ENCODE assay signal across 8 cellular contexts in the genomic region with DNA sequence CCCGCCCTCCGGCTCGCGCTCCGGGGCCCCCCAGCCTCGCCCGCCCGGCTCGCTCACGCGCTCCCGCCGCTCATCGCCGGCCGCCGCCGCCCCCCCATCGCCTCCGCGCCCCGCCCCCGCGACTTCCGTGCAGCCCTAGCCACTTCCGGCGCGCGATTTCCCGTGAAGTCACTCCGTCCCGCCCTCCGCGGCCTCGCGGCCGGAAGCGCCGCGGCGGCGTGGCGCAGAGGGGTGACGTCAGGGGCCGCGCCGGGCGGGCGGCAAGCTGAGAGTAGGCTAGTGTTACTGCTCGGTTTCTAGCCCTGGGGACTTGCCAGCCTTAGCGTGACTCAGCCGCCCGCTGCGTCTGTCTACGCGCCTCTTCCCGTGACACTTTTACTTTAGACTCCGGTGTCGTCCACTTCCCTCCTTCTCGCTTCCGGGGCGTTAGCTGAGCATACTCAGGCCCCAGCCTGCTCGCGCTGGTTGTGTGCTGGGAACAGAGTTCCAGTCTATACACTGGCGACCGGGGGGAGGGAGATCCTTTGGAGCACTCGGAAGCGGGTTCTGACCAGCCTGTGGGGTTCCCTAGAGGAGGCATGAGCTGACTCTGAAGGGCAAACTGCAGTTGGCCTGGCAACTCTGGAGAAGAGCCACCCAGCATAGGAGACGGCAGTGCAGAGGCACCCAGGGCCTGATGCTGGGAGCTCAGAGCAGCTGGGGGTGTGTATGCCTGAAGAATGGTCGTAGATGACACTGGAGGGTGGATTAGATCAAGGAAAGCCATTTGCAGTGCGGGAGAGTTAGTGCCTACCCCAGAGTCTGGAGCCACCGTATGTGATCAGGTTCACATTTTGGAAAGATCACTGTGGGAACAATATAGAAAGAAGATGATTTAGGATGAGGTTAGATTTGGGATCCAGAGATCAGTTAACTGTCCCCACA. TPM values are rescaled to one million over a fixed set of nuclear protein-coding genes. Genes with fewer than 3 reads are reported as not detected.
DNase-seq lines count a peak whose midpoint lies in the region; ATAC-seq and TF ChIP-seq lines count a peak whose summit lies in the region.

TSS of gene PURB (minus strand) at position 137 of the 924 bp plus-strand sequence. CDS start 182 bp downstream, outside the sequence.

- peak; percentile 93 to 98 (median 95) for DNase-seq in CD4-positive, alpha-beta T cell
- DNase-seq in HK-2 (ENCODE audit: unreplicated experiment) = peak; percentile 94
- DNase-seq in NCI-H82 treated with DMSO at 0.1 percent for 48 hours (lab: John Stamatoyannopoulos, UW; ENCODE audit: unreplicated experiment) = peak; percentile 80
- peak; percentile 98 for DNase-seq in activated CD4-positive, alpha-beta memory T cell treated with anti-CD3 and anti-CD28 coated beads for 36 hours
- peak; percentile 88 to 97 (median 94) for DNase-seq in dorsolateral prefrontal cortex
- DNase-seq in right lobe of liver = peak; percentile 96 to 98 (median 97)
- DNase-seq in stimulated activated CD4-positive, alpha-beta T cell treated with anti-CD3 and anti-CD28 coated beads, Interleukin-4, amount 100 ng/mL, for 24 hours = peak; percentile 95

- H3K27ac ChIP-seq in CD4-positive, alpha-beta T cell (ENCODE audit: low read depth, low read length) = peak within 1 kb of the TSS; percentile 96
- H3K27ac ChIP-seq in dorsolateral prefrontal cortex (peak within 1 kb of the TSS; percentile 82 to 99 (median 97)), right lobe of liver (peak within 1 kb of the TSS; percentile 95 to 98 (median 96))

- POLR2A ChIA-PET in CD4-positive, alpha-beta T cell (lab: Charles Lee) = interaction anchor here (0.6 to 2.8 kb wide), 33 partner anchors 9 to 1954 kb away, joined by 3 to 87 read pairs (median 5); partner anchors contain the start of genes DDX56, H2AZ2, MRPL32 and MRPS24
- POLR2A ChIA-PET in activated CD4-positive, alpha-beta memory T cell treated with anti-CD3 and anti-CD28 coated beads for 36 hours (lab: Charles Lee) = interaction anchor here (0.5 to 2.9 kb wide), 25 partner anchors 9 to 303 kb away, joined by 3 to 44 read pairs (median 5); partner anchors contain the start of genes CCM2, H2AZ2, MYO1G and OGDH

- CTCF ChIA-PET in CD4-positive, alpha-beta T cell (lab: Charles Lee) = interaction anchor here (0.7 to 1.6 kb wide), 7 partner anchors 28 to 304 kb away, joined by 3 to 11 read pairs (median 3); partner anchors contain the start of genes H2AZ2 and TMED4
- CTCF ChIA-PET in activated CD4-positive, alpha-beta memory T cell treated with anti-CD3 and anti-CD28 coated beads for 36 hours (lab: Charles Lee) = interaction anchor here (0.6 to 2.8 kb wide), 8 partner anchors 10 to 314 kb away, joined by 3 to 20 read pairs (median 4); partner anchors contain the start of gene H2AZ2

- H3K4me1 Mint-ChIP-seq in CD4-positive, alpha-beta T cell (ENCODE audit: low read depth) = peaks cover 43% of the 10 kb centered on the region
- H3K4me1 Mint-ChIP-seq in activated CD4-positive, alpha-beta memory T cell treated with anti-CD3 and anti-CD28 coated beads for 36 hours (ENCODE audit: low read depth) = peaks cover 58% of the 10 kb centered on the region

- H3K4me3 Mint-ChIP-seq in CD4-positive, alpha-beta T cell = peak within 1 kb of the TSS; percentile 87
- H3K4me3 Mint-ChIP-seq in activated CD4-positive, alpha-beta memory T cell treated with anti-CD3 and anti-CD28 coated beads for 36 hours = peak within 1 kb of the TSS; percentile 91

- peak within 1 kb of the TSS; percentile 100 for H3K27ac Mint-ChIP-seq in CD4-positive, alpha-beta T cell
- peak within 1 kb of the TSS; percentile 98 for H3K27ac Mint-ChIP-seq in activated CD4-positive, alpha-beta memory T cell treated with anti-CD3 and anti-CD28 coated beads for 36 hours

- peak; percentile 95 for TF ChIP-seq POLR2A in right lobe of liver (IDR thresholded peaks at IDR 0.05)

- peaks cover 41% of the 10 kb centered on the region for H3K36me3 Mint-ChIP-seq in CD4-positive, alpha-beta T cell (ENCODE audit: low read depth)
- H3K36me3 Mint-ChIP-seq in activated CD4-positive, alpha-beta memory T cell treated with anti-CD3 and anti-CD28 coated beads for 36 hours = peaks cover 38% of the 10 kb centered on the region

- peak; percentile 88 for ATAC-seq in CD4-positive, alpha-beta T cell (ENCODE audit: poor library complexity)
- ATAC-seq in GM19455 (IDR thresholded peaks at IDR 0.05; ENCODE audit: unreplicated experiment) = peak; percentile 79
- ATAC-seq in right lobe of liver = peak; percentile 94 to 96 (median 95)

- TF ChIP-seq CTCF in CD4-positive, alpha-beta T cell (IDR thresholded peaks at IDR 0.05) = no peak
- peak in 11 of 56 donors; percentile 6 to 33 (median 22) for TF ChIP-seq CTCF in dorsolateral prefrontal cortex (IDR thresholded peaks at IDR 0.05 in 54 of 56, conservative IDR thresholded peaks at IDR 0.05 in 2 of 56; ENCODE audit: low read depth in 1 of 56, partially characterized antibody in 56 of 56)
- no peak for TF ChIP-seq CTCF in right lobe of liver (IDR thresholded peaks at IDR 0.05)

- intact Hi-C loops in CD4-positive, alpha-beta T cell (cut with DNase I, micrococcal nuclease) = loop anchor here (1.0 to 5.0 kb wide), 10 partner anchors 29 to 395 kb away; partner anchors contain the start of genes H2AZ2 (in 2 of the 2), PPIA (in 2 of the 2), NUDCD3 (in 1 of the 2) and OGDH (in 1 of the 2)
- intact Hi-C loops in activated CD4-positive, alpha-beta memory T cell treated with anti-CD3 and anti-CD28 coated beads for 36 hours (cut with micrococcal nuclease) = loop anchor here (1.0 to 2.0 kb wide), 9 partner anchors 30 to 311 kb away; partner anchors contain the start of genes H2AZ2, MYO1G, OGDH and PPIA
- intact Hi-C loops in dorsolateral prefrontal cortex (cut with DNase I) = loop anchor here (2.0 to 10.0 kb wide), 5 partner anchors 37 to 301 kb away; partner anchors contain the start of genes H2AZ2 (in 2 of the 2), TBRG4 (in 1 of the 2) and TMED4 (in 1 of the 2)
- intact Hi-C loops in right lobe of liver (cut with DNase I) = no loop called here

- under 1% methylated on average over 26 of the region's 72 CpGs for WGBS in right lobe of liver (ENCODE audit: insufficient coverage, low coverage, low lambda C conversion rate, missing lambda C conversion rate)

- H3K4me1 ChIP-seq in right lobe of liver = peaks cover 0 to 41% (median 16%) of the 10 kb centered on the region in 4 donors

- H3K27me3 ChIP-seq in CD4-positive, alpha-beta T cell (ENCODE audit: control insufficient read depth, insufficient read depth, low read length) = no peaks in the 10 kb centered on the region
- H3K27me3 ChIP-seq in dorsolateral prefrontal cortex = no peaks in the 10 kb centered on the region
- H3K27me3 ChIP-seq in right lobe of liver = no peaks in the 10 kb centered on the region

- no peaks in the 10 kb centered on the region for H3K27me3 Mint-ChIP-seq in CD4-positive, alpha-beta T cell
- H3K27me3 Mint-ChIP-seq in activated CD4-positive, alpha-beta memory T cell treated with anti-CD3 and anti-CD28 coated beads for 36 hours = no peaks in the 10 kb centered on the region

- H3K4me3 ChIP-seq in dorsolateral prefrontal cortex = peak within 1 kb of the TSS; percentile 70 to 100 (median 94)
- peak within 1 kb of the TSS; percentile 88 to 97 (median 93) for H3K4me3 ChIP-seq in right lobe of liver

- peaks cover 27% of the 10 kb centered on the region for H3K9me3 ChIP-seq in CD4-positive, alpha-beta T cell (ENCODE audit: control insufficient read depth, low read length)
- no peaks in the 10 kb centered on the region for H3K9me3 ChIP-seq in right lobe of liver

- H3K36me3 ChIP-seq in right lobe of liver = peaks cover 0 to 3% (median 0%) of the 10 kb centered on the region in 4 donors

- peaks cover 3% of the 10 kb centered on the region for H3K9me3 Mint-ChIP-seq in CD4-positive, alpha-beta T cell
- H3K9me3 Mint-ChIP-seq in activated CD4-positive, alpha-beta memory T cell treated with anti-CD3 and anti-CD28 coated beads for 36 hours = peaks cover 3% of the 10 kb centered on the region

RNA-seq across cellular contexts. Expression of gene PURB, which starts in this region (rescaled TPM):
- 10 to 100 TPM; 17.0 to 17.4 TPM for total RNA-seq in CD4-positive, alpha-beta T cell
- 10 to 100 TPM; 21.5 to 23.6 TPM for total RNA-seq in activated CD4-positive, alpha-beta memory T cell treated with anti-CD3 and anti-CD28 coated beads for 36 hours
- total RNA-seq in dorsolateral prefrontal cortex = 10 to 100 TPM; 28.0 to 55.6 (median 40.5) TPM
- 1 to 10 TPM; 4.9 to 6.9 (median 6.7) TPM for total RNA-seq in right lobe of liver

Comparison
In these comparisons a context has a peak if more than half of its experiments do, and no peak if none do; other contexts are left out.
1. Peak in every context shown above with its lines: DNase-seq, ATAC-seq, H3K4me3 ChIP-seq and H3K27ac ChIP-seq.
2. intact Hi-C loops: an anchor here in CD4-positive, alpha-beta T cell (1.0 to 5.0 kb wide), activated CD4-positive, alpha-beta memory T cell treated with anti-CD3 and anti-CD28 coated beads for 36 hours (1.0 to 2.0 kb wide) and dorsolateral prefrontal cortex (2.0 to 10.0 kb wide); none called in right lobe of liver.